18 cellular contexts compared by ENCODE assay signal in the genomic region with DNA sequence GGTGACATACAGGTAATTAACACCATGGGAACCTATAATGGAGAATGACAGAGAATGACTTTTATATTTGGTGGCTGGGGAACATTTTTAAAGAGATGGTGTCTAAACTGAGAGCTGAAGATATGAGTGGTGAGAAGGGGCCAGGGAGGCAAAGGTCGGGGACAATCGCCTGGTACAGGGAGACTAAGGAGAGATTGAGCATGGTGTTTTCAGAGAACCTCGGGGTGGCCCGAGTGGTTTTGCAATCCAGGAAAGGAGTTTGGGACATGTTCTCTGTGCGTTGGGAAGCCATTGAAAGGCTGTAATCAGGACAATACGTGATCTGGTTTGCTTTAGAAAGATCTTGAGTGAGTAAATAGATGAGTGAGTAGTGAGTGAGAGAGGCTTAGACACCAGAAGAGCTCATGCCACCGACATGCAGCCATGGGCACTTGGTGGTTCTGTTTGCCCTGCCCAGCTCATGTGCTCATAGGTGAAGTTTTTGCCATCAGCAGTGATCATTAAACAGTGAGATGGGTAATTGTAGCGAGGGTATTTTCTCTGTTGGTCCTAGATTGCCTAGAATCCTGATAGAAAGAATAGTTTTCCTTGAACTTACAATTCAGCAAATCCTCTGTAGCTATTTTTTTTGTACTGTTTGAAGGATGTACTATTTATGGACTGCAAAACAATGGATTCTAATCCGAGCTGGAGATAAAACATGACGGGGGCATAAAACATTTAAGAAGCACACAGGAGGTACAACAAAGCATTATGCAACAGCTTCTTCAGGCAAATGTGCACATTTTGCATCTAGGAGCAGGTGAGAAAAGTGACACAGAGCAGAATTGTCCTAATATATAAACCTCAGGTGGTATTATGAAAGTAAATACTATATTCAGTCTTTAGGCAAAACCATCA.
DNase-seq lines count a peak whose midpoint lies in the region; ATAC-seq and TF ChIP-seq lines count a peak whose summit lies in the region.
"Had no signal": no experiment of that assay in that cellular context is flagged by ENCODE, and none has a peak within 500 bp of the region (broad histone marks: within the 10 kb centered on the region; RNA-seq: fewer than 3 reads in every experiment).

No MANE protein-coding gene starts in this region.

- WGBS in smooth muscle cell (ENCODE audit: low lambda C conversion rate), result 86% methylated on average over 10 of the region's 10 CpGs

- peaks cover 9% of the 10 kb centered on the region for H3K4me1 Mint-ChIP-seq in activated CD8-positive, alpha-beta memory T cell treated with anti-CD3 and anti-CD28 coated beads, Interleukin-2, amount 10 ng/mL, durations not matched to agents 7 days and 5 days

- peaks cover 0 to 24% (median 0%) of the 10 kb centered on the region in 11 experiments; a peak in 3 of 22 replicates for H4K20me1 ChIP-seq in BLaER1 treated with 17β-estradiol and CSF1 and Interleukin-3, amounts not matched to agents 10 nM and 100 nM
- no peaks in the 10 kb centered on the region for H4K20me1 ChIP-seq in fibroblast of lung (ENCODE audit: control insufficient read depth, extremely low read depth, insufficient read depth, low read length)
- H4K20me1 ChIP-seq in smooth muscle cell (ENCODE audit: low read depth), result peaks cover 36% of the 10 kb centered on the region

- DNase-seq in activated CD8-positive, alpha-beta memory T cell treated with anti-CD3 and anti-CD28 coated beads, Interleukin-2, amount 10 ng/mL, durations not matched to agents 7 days and 5 days, result peak; percentile 15
- DNase-seq in fibroblast of lung (ENCODE audit: low read depth in 2 of 2) (no peak), smooth muscle cell (lab: John Stamatoyannopoulos, UW; ENCODE audit: unreplicated experiment) (no peak), NCI-H748 (lab: John Stamatoyannopoulos, UW; ENCODE audit: unreplicated experiment) (no peak), H7 (no peak)
- DNase-seq: activated CD4-positive, alpha-beta T cell treated with anti-CD3 and anti-CD28 coated beads, Interleukin-2, amount 50 U/mL, for 48 hours; activated naive CD4-positive, alpha-beta T cell treated with anti-CD3 and anti-CD28 coated beads for 36 hours; naive thymus-derived CD8-positive, alpha-beta T cell; NCI-H1092 treated with DMSO at 0.1 percent for 48 hours; NCI-H2227 treated with DMSO at 0.1 percent for 48 hours; small intestine; T-helper 2 cell had no signal

- peaks cover 0 to under 1% (median 0%) of the 10 kb centered on the region in 11 experiments; a peak in 1 of 22 replicates for H3K9me3 ChIP-seq in BLaER1 treated with 17β-estradiol and CSF1 and Interleukin-3, amounts not matched to agents 10 nM and 100 nM (replicated peaks in 1 of 11)
- H3K9me3 ChIP-seq in fibroblast of lung (ENCODE audit: control insufficient read depth, insufficient read depth, low read depth, low read length), result no peaks in the 10 kb centered on the region
- no peaks in the 10 kb centered on the region for H3K9me3 ChIP-seq in smooth muscle cell (replicated peaks; ENCODE audit: low read depth)

- peaks cover 27% of the 10 kb centered on the region for H3K27me3 Mint-ChIP-seq in activated CD8-positive, alpha-beta memory T cell treated with anti-CD3 and anti-CD28 coated beads, Interleukin-2, amount 10 ng/mL, durations not matched to agents 7 days and 5 days
- H3K27me3 Mint-ChIP-seq: B cell; naive thymus-derived CD8-positive, alpha-beta T cell had no signal

- no peak overlapping the region for H3K4me3 Mint-ChIP-seq in activated CD8-positive, alpha-beta memory T cell treated with anti-CD3 and anti-CD28 coated beads, Interleukin-2, amount 10 ng/mL, durations not matched to agents 7 days and 5 days
- H3K4me3 Mint-ChIP-seq: activated naive CD4-positive, alpha-beta T cell treated with anti-CD3 and anti-CD28 coated beads for 36 hours; B cell; naive thymus-derived CD8-positive, alpha-beta T cell had no signal

- no peaks in the 10 kb centered on the region for H3K36me3 Mint-ChIP-seq in activated CD8-positive, alpha-beta memory T cell treated with anti-CD3 and anti-CD28 coated beads, Interleukin-2, amount 10 ng/mL, durations not matched to agents 7 days and 5 days
- H3K36me3 Mint-ChIP-seq: naive thymus-derived CD8-positive, alpha-beta T cell had no signal

- peaks cover 84 to 100% (median 97%) of the 10 kb centered on the region in 10 experiments for H3K4me1 ChIP-seq in BLaER1 treated with 17β-estradiol and CSF1 and Interleukin-3, amounts not matched to agents 10 nM and 100 nM
- H3K4me1 ChIP-seq in fibroblast of lung (ENCODE audit: control insufficient read depth, extremely low read depth, insufficient read depth, low read length) (peaks cover 41% of the 10 kb centered on the region), smooth muscle cell (ENCODE audit: low read depth) (no peaks in the 10 kb centered on the region)

- H3K27ac Mint-ChIP-seq in activated CD8-positive, alpha-beta memory T cell treated with anti-CD3 and anti-CD28 coated beads, Interleukin-2, amount 10 ng/mL, durations not matched to agents 7 days and 5 days, result no peak overlapping the region
- H3K27ac Mint-ChIP-seq: activated naive CD4-positive, alpha-beta T cell treated with anti-CD3 and anti-CD28 coated beads for 36 hours had no signal

- H3K79me2 ChIP-seq in fibroblast of lung (ENCODE audit: control insufficient read depth, insufficient read depth, low read length), result peaks cover 38% of the 10 kb centered on the region
- peaks cover 29% of the 10 kb centered on the region for H3K79me2 ChIP-seq in smooth muscle cell (ENCODE audit: low read depth)

- H3K9ac ChIP-seq in BLaER1 treated with 17β-estradiol and CSF1 and Interleukin-3, amounts not matched to agents 10 nM and 100 nM, result peak overlapping the region in 1 of 11 experiments; percentile 29; a peak in 1 of 22 replicates
- H3K9ac ChIP-seq in fibroblast of lung (ENCODE audit: insufficient read depth, low read length) (no peak overlapping the region), smooth muscle cell (ENCODE audit: low read depth) (no peak overlapping the region)

- peak overlapping the region; percentile 20 to 96 (median 91); a peak in 20 of 22 replicates for H3K4me2 ChIP-seq in BLaER1 treated with 17β-estradiol and CSF1 and Interleukin-3, amounts not matched to agents 10 nM and 100 nM
- H3K4me2 ChIP-seq in fibroblast of lung (ENCODE audit: extremely low read depth, insufficient read depth, low read length), result peak overlapping the region; percentile 60
- peak overlapping the region; percentile 61 for H3K4me2 ChIP-seq in smooth muscle cell

- CTCF ChIA-PET in activated CD8-positive, alpha-beta memory T cell treated with anti-CD3 and anti-CD28 coated beads, Interleukin-2, amount 10 ng/mL, durations not matched to agents 7 days and 5 days (lab: Charles Lee), result no interaction called here

- peak overlapping the region in 10 of 11 experiments; percentile 15 to 100 (median 98); a peak in 16 of 22 replicates for H3K27ac ChIP-seq in BLaER1 treated with 17β-estradiol and CSF1 and Interleukin-3, amounts not matched to agents 10 nM and 100 nM
- peak overlapping the region; percentile 79 for H3K27ac ChIP-seq in fibroblast of lung (ENCODE audit: insufficient read depth, low read length)
- peak overlapping the region; percentile 76 for H3K27ac ChIP-seq in smooth muscle cell (ENCODE audit: low read depth)

- no peaks in the 10 kb centered on the region for H3K36me3 ChIP-seq in BLaER1 treated with 17β-estradiol and CSF1 and Interleukin-3, amounts not matched to agents 10 nM and 100 nM
- H3K36me3 ChIP-seq in fibroblast of lung (ENCODE audit: control insufficient read depth, insufficient read depth, low read length), result no peaks in the 10 kb centered on the region
- no peaks in the 10 kb centered on the region for H3K36me3 ChIP-seq in smooth muscle cell (ENCODE audit: low read depth)
- H3K36me3 ChIP-seq in H7 (replicated peaks; ENCODE audit: control insufficient read depth, insufficient read depth, low read length), result no peaks in the 10 kb centered on the region

- no peaks in the 10 kb centered on the region for H3F3A ChIP-seq in smooth muscle cell (ENCODE audit: low read depth)

- TF ChIP-seq CTCF in fibroblast of lung (conservative IDR thresholded peaks at IDR 0.05 in 1 of 2, IDR thresholded peaks at IDR 0.05 in 1 of 2; ENCODE audit: low read depth in 1 of 2, low read length in 2 of 2) (no peak), smooth muscle cell (IDR thresholded peaks at IDR 0.05; ENCODE audit: borderline replicate concordance, insufficient read depth, poor library complexity, severe bottlenecking) (no peak)

- H2AFZ ChIP-seq in fibroblast of lung (ENCODE audit: low read length) (no peak overlapping the region), smooth muscle cell (ENCODE audit: low read depth) (no peak overlapping the region)

- no peak overlapping the region for H3K4me3 ChIP-seq in BLaER1 treated with 17β-estradiol and CSF1 and Interleukin-3, amounts not matched to agents 10 nM and 100 nM
- no peak overlapping the region for H3K4me3 ChIP-seq in fibroblast of lung (replicated peaks in 1 of 4; ENCODE audit: control extremely low read depth in 1 of 4, insufficient read depth in 1 of 4, low read depth in 3 of 4, low read length in 4 of 4)
- no peak overlapping the region for H3K4me3 ChIP-seq in smooth muscle cell
- no peak overlapping the region for H3K4me3 ChIP-seq in H7 (ENCODE audit: insufficient read depth, low read depth, low read length)
- H3K4me3 ChIP-seq: GM12878 had no signal

- ATAC-seq in activated CD8-positive, alpha-beta memory T cell treated with anti-CD3 and anti-CD28 coated beads, Interleukin-2, amount 10 ng/mL, durations not matched to agents 7 days and 5 days, result no peak
- ATAC-seq in GM18858 (IDR thresholded peaks at IDR 0.05; ENCODE audit: unreplicated experiment), result no peak
- no peak for ATAC-seq in activated CD4-positive, CD25-positive, alpha-beta regulatory T cell treated with anti-CD3 and anti-CD28 coated beads, Interleukin-2, amount 50 U/mL, for 24 hours
- ATAC-seq: naive thymus-derived CD8-positive, alpha-beta T cell; Panc1 had no signal

- no peaks in the 10 kb centered on the region for H3K9me3 Mint-ChIP-seq in activated CD8-positive, alpha-beta memory T cell treated with anti-CD3 and anti-CD28 coated beads, Interleukin-2, amount 10 ng/mL, durations not matched to agents 7 days and 5 days (ENCODE audit: low read depth)
- H3K9me3 Mint-ChIP-seq: activated naive CD4-positive, alpha-beta T cell treated with anti-CD3 and anti-CD28 coated beads for 36 hours; naive thymus-derived CD8-positive, alpha-beta T cell had no signal

- no peaks in the 10 kb centered on the region for H3K27me3 ChIP-seq in BLaER1 treated with 17β-estradiol and CSF1 and Interleukin-3, amounts not matched to agents 10 nM and 100 nM
- H3K27me3 ChIP-seq in fibroblast of lung (ENCODE audit: control insufficient read depth, insufficient read depth, low read length), result no peaks in the 10 kb centered on the region
- H3K27me3 ChIP-seq in smooth muscle cell (ENCODE audit: low read depth), result no peaks in the 10 kb centered on the region
- H3K27me3 ChIP-seq in H7 (ENCODE audit: control insufficient read depth, insufficient read depth, low read length), result no peaks in the 10 kb centered on the region
